Comparison of ENCODE assay signal across 26 cellular contexts in genomic region chr7:40646717-40647116, GRCh38.
"Had no signal": no experiment of that assay in that cellular context is flagged by ENCODE, and none has a peak within 500 bp of the region (broad histone marks: within the 10 kb centered on the region; RNA-seq: fewer than 3 reads in every experiment).

No MANE protein-coding gene starts in this region.

- H3K4me1 Mint-ChIP-seq: activated B cell treated with CpG ODN at 0.5 μM for 24 hours had no signal

- H3K36me3 ChIP-seq: ascending aorta, cardiac muscle cell had no signal

- H3K27ac ChIP-seq: ascending aorta, cardiac muscle cell had no signal

- ATAC-seq: activated CD8-positive, alpha-beta memory T cell treated with anti-CD3 and anti-CD28 coated beads, Interleukin-2, amount 10 ng/mL, durations not matched to agents 7 days and 5 days; activated naive CD4-positive, alpha-beta T cell treated with anti-CD3 and anti-CD28 coated beads, Interleukin-2, amount 50 U/mL, for 72 hours; activated naive CD8-positive, alpha-beta T cell treated with anti-CD3 and anti-CD28 coated beads, Interleukin-2, amount 50 U/mL, for 24 hours; PC-3; T-helper 17 cell had no signal

- H3K9me3 ChIP-seq: ascending aorta had no signal

- DNase-seq: activated B cell treated with CpG ODN at 0.5 μM for 24 hours; activated CD4-positive, alpha-beta T cell treated with anti-CD3 and anti-CD28 coated beads for 1 hour; activated CD4-positive, alpha-beta T cell treated with anti-CD3 and anti-CD28 coated beads, Interleukin-2, amount 10 ng/mL, durations not matched to agents 24 days and 14 days; activated CD4-positive, alpha-beta T cell treated with anti-CD3 and anti-CD28 coated beads, Interleukin-2, amount 50 U/mL, for 48 hours; activated CD8-positive, alpha-beta memory T cell treated with anti-CD3 and anti-CD28 coated beads, Interleukin-2, amount 10 ng/mL, durations not matched to agents 7 days and 5 days; activated effector memory CD4-positive, alpha-beta T cell treated with anti-CD3 and anti-CD28 coated beads, Interleukin-2, amount 50 U/mL, for 16 hours; activated naive CD4-positive, alpha-beta T cell treated with Interleukin-2 at 50 U/mL for 16 hours; activated naive CD8-positive, alpha-beta T cell treated with anti-CD3 and anti-CD28 coated beads, Interleukin-2, amount 50 U/mL, for 24 hours; activated T-cell treated with anti-CD3 and anti-CD28 coated beads, Interleukin-2, amount 50 U/mL, for 24 hours; amniotic stem cell; MM.1S; NCI-H1105; NCI-H1436; NCI-H1694 treated with DMSO at 0.1 percent for 48 hours; NCI-H2081; NCI-H2171; NCI-H2227 treated with DMSO at 0.1 percent for 48 hours; NCI-H69; PC-3; SIG-M5; T-helper 17 cell; T1000 had no signal

- H3K4me1 ChIP-seq: ascending aorta had no signal

- H3K36me3 Mint-ChIP-seq: activated CD8-positive, alpha-beta memory T cell treated with anti-CD3 and anti-CD28 coated beads, Interleukin-2, amount 10 ng/mL, durations not matched to agents 7 days and 5 days; activated naive CD4-positive, alpha-beta T cell treated with anti-CD3 and anti-CD28 coated beads, Interleukin-2, amount 50 U/mL, for 72 hours; brain had no signal

- H3K27me3 ChIP-seq: ascending aorta, cardiac muscle cell had no signal

- H3K4me3 Mint-ChIP-seq: activated B cell treated with CpG ODN at 0.5 μM for 24 hours; activated CD4-positive, alpha-beta T cell treated with anti-CD3 and anti-CD28 coated beads, Interleukin-2, amount 10 ng/mL, durations not matched to agents 24 days and 14 days; activated CD8-positive, alpha-beta memory T cell treated with anti-CD3 and anti-CD28 coated beads, Interleukin-2, amount 10 ng/mL, durations not matched to agents 7 days and 5 days; activated naive CD8-positive, alpha-beta T cell treated with anti-CD3 and anti-CD28 coated beads, Interleukin-2, amount 50 U/mL, for 24 hours; activated T-cell treated with anti-CD3 and anti-CD28 coated beads, Interleukin-2, amount 50 U/mL, for 24 hours; brain; T-helper 17 cell had no signal

- H3K4me3 ChIP-seq: ascending aorta, cardiac muscle cell had no signal

- H3K27me3 Mint-ChIP-seq: activated CD8-positive, alpha-beta memory T cell treated with anti-CD3 and anti-CD28 coated beads, Interleukin-2, amount 10 ng/mL, durations not matched to agents 7 days and 5 days; activated T-cell treated with anti-CD3 and anti-CD28 coated beads, Interleukin-2, amount 50 U/mL, for 24 hours; brain; T-helper 17 cell had no signal
